ENCODE assay signal across 9 cellular contexts in genomic region chr2:141557329-141558098, GRCh38.
DNase-seq lines count a peak whose midpoint lies in the region; ATAC-seq lines count a peak whose summit lies in the region.
"Had no signal": no experiment of that assay in that cellular context is flagged by ENCODE, and none has a peak within 500 bp of the region (broad histone marks: within the 10 kb centered on the region; RNA-seq: fewer than 3 reads in every experiment).

No MANE protein-coding gene starts in this region.

- no peak overlapping the region for H3K9ac ChIP-seq in Karpas-422 (ENCODE audit: low read length)

- no peaks in the 10 kb centered on the region for H3K27me3 ChIP-seq in Karpas-422 (ENCODE audit: low read length)
- H3K27me3 ChIP-seq: thyroid gland had no signal

- no peaks in the 10 kb centered on the region for H3K4me1 ChIP-seq in Karpas-422 (ENCODE audit: low read length)

- H3K4me2 ChIP-seq in Karpas-422 (ENCODE audit: low read depth, low read length, poor library complexity, severe bottlenecking) = no peak overlapping the region

- no peak overlapping the region for H3K4me3 ChIP-seq in Karpas-422 (ENCODE audit: low read length)
- H3K4me3 ChIP-seq: thyroid gland had no signal

- no peaks in the 10 kb centered on the region for H3K36me3 ChIP-seq in Karpas-422 (ENCODE audit: insufficient read depth, low read length)
- H3K36me3 ChIP-seq: thyroid gland had no signal

- no peak overlapping the region for H2AFZ ChIP-seq in Karpas-422 (ENCODE audit: low read length)

- DNase-seq in SKM-1 (lab: John Stamatoyannopoulos, UW; ENCODE audit: unreplicated experiment) (peak; percentile 94), islet precursor cell (peak; percentile 56), mesenteric fat pad (ENCODE audit: low spot score) (no peak), Karpas-422 (no peak), NCI-H187 treated with DMSO at 0.1 percent for 48 hours (lab: John Stamatoyannopoulos, UW) (no peak)
- no peak for DNase-seq in activated effector memory CD4-positive, alpha-beta T cell treated with anti-CD3 and anti-CD28 coated beads, Interleukin-2, amount 50 U/mL, for 16 hours
- DNase-seq: thyroid gland had no signal

- H3K9me2 ChIP-seq in Karpas-422 (replicated peaks; ENCODE audit: insufficient read depth, low read length) = no peaks in the 10 kb centered on the region

- no peak overlapping the region for H3K27ac ChIP-seq in Karpas-422 (ENCODE audit: low read length)
- H3K27ac ChIP-seq: thyroid gland had no signal

- H4K20me1 ChIP-seq in Karpas-422 (ENCODE audit: insufficient read depth, low read depth, low read length) = no peaks in the 10 kb centered on the region

- H3K79me2 ChIP-seq in Karpas-422 (ENCODE audit: low read length) = no peaks in the 10 kb centered on the region

- H3K9me3 ChIP-seq in Karpas-422 (ENCODE audit: low read length) = peaks cover 11% of the 10 kb centered on the region
- H3K9me3 ChIP-seq: thyroid gland had no signal

- peak; percentile 64 for ATAC-seq in GM18499 (IDR thresholded peaks at IDR 0.05; ENCODE audit: insufficient read depth, unreplicated experiment)
- peak; percentile 44 for ATAC-seq in HG03354 (IDR thresholded peaks at IDR 0.05; ENCODE audit: poor library complexity, severe bottlenecking, unreplicated experiment)

Comparison
In these comparisons a context has a peak if more than half of its experiments do, and no peak if none do; other contexts are left out.
1. DNase-seq: peak in SKM-1 (single experiment) and islet precursor cell (single experiment); none in mesenteric fat pad (single experiment), Karpas-422 (single experiment), NCI-H187 treated with DMSO at 0.1 percent for 48 hours (single experiment) and activated effector memory CD4-positive, alpha-beta T cell treated with anti-CD3 and anti-CD28 coated beads, Interleukin-2, amount 50 U/mL, for 16 hours (single experiment).